ENCODE assay signal across 1 cellular context in the genomic region with DNA sequence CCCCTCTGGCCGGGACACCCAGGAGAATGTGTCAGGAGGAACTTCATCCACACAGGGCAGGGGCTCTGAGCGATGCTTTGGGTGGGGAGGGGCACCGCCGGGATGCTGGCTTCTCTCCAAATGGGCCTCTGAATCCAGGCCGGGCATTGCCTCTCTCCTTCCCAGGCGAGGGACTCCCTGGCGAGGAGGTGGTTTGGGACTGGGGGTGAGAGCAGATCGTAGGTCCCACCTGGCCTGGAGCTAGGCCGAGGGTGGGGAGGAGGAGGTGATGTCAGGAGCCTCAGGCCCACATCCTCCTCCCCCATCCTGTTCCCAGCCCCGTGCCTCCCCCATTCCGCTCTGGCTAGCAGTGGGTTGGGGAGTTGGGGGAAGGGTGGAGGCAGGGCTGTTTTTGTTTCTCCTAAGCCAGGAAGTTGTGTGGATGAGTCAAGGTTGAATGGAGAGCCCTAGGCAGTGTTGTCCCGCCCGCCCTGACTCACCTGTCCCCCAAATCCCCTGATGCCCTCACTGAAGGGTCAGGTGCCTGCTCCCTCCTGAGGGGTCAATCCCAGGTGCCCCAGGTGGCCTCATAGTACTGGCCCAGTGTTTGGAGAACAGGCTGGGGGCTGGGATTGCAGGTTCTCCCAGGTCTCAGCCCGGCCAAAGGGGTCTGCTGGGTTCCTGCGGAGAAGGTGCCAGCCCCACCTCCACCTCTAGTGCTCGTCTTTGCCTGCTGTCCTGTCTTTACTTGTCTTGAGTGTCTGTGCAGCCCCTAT.
A peak's percentile ranks its signal among the peaks of the same experiment; 100 is the strongest.
TF ChIP-seq lines count a peak whose summit lies in the region.

No MANE protein-coding gene starts in this region.

TF ChIP-seq in HepG2, 621 proteins besides CTCF, POLR2A, EP300 and RAD21 (continued from another document and continues in another):
- TF ChIP-seq MLXIP (CRISPR knock-in tag; IDR thresholded peaks at IDR 0.05; ENCODE audit: borderline replicate concordance) (no peak), SATB2 (CRISPR knock-in tag; IDR thresholded peaks at IDR 0.05) (no peak), RFXANK (CRISPR knock-in tag; IDR thresholded peaks at IDR 0.05) (no peak), MEF2D (CRISPR knock-in tag; IDR thresholded peaks at IDR 0.05) (peak; percentile 85), ZMAT5 (CRISPR knock-in tag; IDR thresholded peaks at IDR 0.05; ENCODE audit: borderline replicate concordance, low read depth) (no peak), ZNF546 (CRISPR knock-in tag; conservative IDR thresholded peaks at IDR 0.05) (peak; percentile 74; the same call in 1 of the 2 replicates), MAZ (IDR thresholded peaks at IDR 0.05; ENCODE audit: borderline replicate concordance, low read depth, low read length) (peak; percentile 74; the same call in 1 of the 2 replicates), MAZ (CRISPR knock-in tag; IDR thresholded peaks at IDR 0.05; ENCODE audit: low read depth) (peak; percentile 49; the same call in 1 of the 2 replicates), ZNF552 (CRISPR knock-in tag; IDR thresholded peaks at IDR 0.05; ENCODE audit: borderline replicate concordance) (no peak), PRMT3 (CRISPR knock-in tag; IDR thresholded peaks at IDR 0.05; ENCODE audit: borderline replicate concordance, low read depth) (no peak), ZFP36L2 (CRISPR knock-in tag; IDR thresholded peaks at IDR 0.05) (no peak), DR1 (CRISPR knock-in tag; IDR thresholded peaks at IDR 0.05) (no peak), KDM3A (CRISPR knock-in tag; IDR thresholded peaks at IDR 0.05; ENCODE audit: low read depth) (no peak; the same call in 1 of the 2 replicates), SNRNP70 (IDR thresholded peaks at IDR 0.05; ENCODE audit: low read depth, low read length) (no peak), ZSCAN21 (CRISPR knock-in tag; IDR thresholded peaks at IDR 0.05; ENCODE audit: borderline replicate concordance) (no peak), ZBTB7A (CRISPR knock-in tag; IDR thresholded peaks at IDR 0.05) (no peak; the same call in 1 of the 2 replicates), ZNF776 (CRISPR knock-in tag; IDR thresholded peaks at IDR 0.05) (no peak), ZFP37 (CRISPR knock-in tag; IDR thresholded peaks at IDR 0.05; ENCODE audit: borderline replicate concordance) (no peak), ZSCAN22 (CRISPR knock-in tag; IDR thresholded peaks at IDR 0.05) (no peak), POGZ (CRISPR knock-in tag; IDR thresholded peaks at IDR 0.05) (no peak), RARA (CRISPR knock-in tag; IDR thresholded peaks at IDR 0.05) (peak; percentile 88), KMT2A (CRISPR knock-in tag; IDR thresholded peaks at IDR 0.05) (no peak), ZNF746 (CRISPR knock-in tag; IDR thresholded peaks at IDR 0.05) (peak; percentile 71), TARDBP (CRISPR knock-in tag; IDR thresholded peaks at IDR 0.05) (peak; percentile 85), ZSCAN20 (CRISPR knock-in tag; IDR thresholded peaks at IDR 0.05; ENCODE audit: borderline replicate concordance) (no peak), GATA4 (IDR thresholded peaks at IDR 0.05; ENCODE audit: borderline replicate concordance, low read depth) (no peak), MED13 (CRISPR knock-in tag; IDR thresholded peaks at IDR 0.05) (no peak), ZSCAN12 (CRISPR knock-in tag; IDR thresholded peaks at IDR 0.05) (no peak), ZBTB38 (CRISPR knock-in tag; IDR thresholded peaks at IDR 0.05) (no peak), JUNB (CRISPR knock-in tag; IDR thresholded peaks at IDR 0.05; ENCODE audit: borderline replicate concordance) (no peak), ZNF441 (CRISPR knock-in tag; IDR thresholded peaks at IDR 0.05; ENCODE audit: borderline replicate concordance) (no peak), KDM5A (IDR thresholded peaks at IDR 0.05; ENCODE audit: borderline replicate concordance, low read length) (no peak), ZNF317 (CRISPR knock-in tag; IDR thresholded peaks at IDR 0.05) (no peak; the same call in 1 of the 2 replicates), RARG (CRISPR knock-in tag; IDR thresholded peaks at IDR 0.05; ENCODE audit: low read depth) (no peak)
- TF ChIP-seq, protein P1, sequence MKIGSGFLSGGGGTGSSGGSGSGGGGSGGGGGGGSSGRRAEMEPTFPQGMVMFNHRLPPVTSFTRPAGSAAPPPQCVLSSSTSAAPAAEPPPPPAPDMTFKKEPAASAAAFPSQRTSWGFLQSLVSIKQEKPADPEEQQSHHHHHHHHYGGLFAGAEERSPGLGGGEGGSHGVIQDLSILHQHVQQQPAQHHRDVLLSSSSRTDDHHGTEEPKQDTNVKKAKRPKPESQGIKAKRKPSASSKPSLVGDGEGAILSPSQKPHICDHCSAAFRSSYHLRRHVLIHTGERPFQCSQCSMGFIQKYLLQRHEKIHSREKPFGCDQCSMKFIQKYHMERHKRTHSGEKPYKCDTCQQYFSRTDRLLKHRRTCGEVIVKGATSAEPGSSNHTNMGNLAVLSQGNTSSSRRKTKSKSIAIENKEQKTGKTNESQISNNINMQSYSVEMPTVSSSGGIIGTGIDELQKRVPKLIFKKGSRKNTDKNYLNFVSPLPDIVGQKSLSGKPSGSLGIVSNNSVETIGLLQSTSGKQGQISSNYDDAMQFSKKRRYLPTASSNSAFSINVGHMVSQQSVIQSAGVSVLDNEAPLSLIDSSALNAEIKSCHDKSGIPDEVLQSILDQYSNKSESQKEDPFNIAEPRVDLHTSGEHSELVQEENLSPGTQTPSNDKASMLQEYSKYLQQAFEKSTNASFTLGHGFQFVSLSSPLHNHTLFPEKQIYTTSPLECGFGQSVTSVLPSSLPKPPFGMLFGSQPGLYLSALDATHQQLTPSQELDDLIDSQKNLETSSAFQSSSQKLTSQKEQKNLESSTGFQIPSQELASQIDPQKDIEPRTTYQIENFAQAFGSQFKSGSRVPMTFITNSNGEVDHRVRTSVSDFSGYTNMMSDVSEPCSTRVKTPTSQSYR (CRISPR knock-in tag; IDR thresholded peaks at IDR 0.05; ENCODE audit: borderline replicate concordance), result peak; percentile 98
- TF ChIP-seq, protein P2, sequence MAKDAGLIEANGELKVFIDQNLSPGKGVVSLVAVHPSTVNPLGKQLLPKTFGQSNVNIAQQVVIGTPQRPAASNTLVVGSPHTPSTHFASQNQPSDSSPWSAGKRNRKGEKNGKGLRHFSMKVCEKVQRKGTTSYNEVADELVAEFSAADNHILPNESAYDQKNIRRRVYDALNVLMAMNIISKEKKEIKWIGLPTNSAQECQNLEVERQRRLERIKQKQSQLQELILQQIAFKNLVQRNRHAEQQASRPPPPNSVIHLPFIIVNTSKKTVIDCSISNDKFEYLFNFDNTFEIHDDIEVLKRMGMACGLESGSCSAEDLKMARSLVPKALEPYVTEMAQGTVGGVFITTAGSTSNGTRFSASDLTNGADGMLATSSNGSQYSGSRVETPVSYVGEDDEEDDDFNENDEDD (CRISPR knock-in tag; IDR thresholded peaks at IDR 0.05; ENCODE audit: borderline replicate concordance), result no peak
- TF ChIP-seq, protein P3, sequence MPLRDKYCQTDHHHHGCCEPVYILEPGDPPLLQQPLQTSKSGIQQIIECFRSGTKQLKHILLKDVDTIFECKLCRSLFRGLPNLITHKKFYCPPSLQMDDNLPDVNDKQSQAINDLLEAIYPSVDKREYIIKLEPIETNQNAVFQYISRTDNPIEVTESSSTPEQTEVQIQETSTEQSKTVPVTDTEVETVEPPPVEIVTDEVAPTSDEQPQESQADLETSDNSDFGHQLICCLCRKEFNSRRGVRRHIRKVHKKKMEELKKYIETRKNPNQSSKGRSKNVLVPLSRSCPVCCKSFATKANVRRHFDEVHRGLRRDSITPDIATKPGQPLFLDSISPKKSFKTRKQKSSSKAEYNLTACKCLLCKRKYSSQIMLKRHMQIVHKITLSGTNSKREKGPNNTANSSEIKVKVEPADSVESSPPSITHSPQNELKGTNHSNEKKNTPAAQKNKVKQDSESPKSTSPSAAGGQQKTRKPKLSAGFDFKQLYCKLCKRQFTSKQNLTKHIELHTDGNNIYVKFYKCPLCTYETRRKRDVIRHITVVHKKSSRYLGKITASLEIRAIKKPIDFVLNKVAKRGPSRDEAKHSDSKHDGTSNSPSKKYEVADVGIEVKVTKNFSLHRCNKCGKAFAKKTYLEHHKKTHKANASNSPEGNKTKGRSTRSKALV (CRISPR knock-in tag; IDR thresholded peaks at IDR 0.05), result peak; percentile 73; the same call in 1 of the 2 replicates
- TF ChIP-seq, protein P4, sequence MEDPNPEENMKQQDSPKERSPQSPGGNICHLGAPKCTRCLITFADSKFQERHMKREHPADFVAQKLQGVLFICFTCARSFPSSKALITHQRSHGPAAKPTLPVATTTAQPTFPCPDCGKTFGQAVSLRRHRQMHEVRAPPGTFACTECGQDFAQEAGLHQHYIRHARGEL (CRISPR knock-in tag; IDR thresholded peaks at IDR 0.05), result no peak
- TF ChIP-seq, protein P5, sequence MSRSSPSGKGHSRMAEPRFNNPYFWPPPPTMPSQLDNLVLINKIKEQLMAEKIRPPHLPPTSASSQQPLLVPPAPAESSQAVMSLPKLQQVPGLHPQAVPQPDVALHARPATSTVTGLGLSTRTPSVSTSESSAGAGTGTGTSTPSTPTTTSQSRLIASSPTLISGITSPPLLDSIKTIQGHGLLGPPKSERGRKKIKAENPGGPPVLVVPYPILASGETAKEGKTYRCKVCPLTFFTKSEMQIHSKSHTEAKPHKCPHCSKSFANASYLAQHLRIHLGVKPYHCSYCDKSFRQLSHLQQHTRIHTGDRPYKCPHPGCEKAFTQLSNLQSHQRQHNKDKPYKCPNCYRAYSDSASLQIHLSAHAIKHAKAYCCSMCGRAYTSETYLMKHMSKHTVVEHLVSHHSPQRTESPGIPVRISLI (CRISPR knock-in tag; IDR thresholded peaks at IDR 0.05; ENCODE audit: borderline replicate concordance), result no peak; the same call in 1 of the 2 replicates
- TF ChIP-seq, protein P6, sequence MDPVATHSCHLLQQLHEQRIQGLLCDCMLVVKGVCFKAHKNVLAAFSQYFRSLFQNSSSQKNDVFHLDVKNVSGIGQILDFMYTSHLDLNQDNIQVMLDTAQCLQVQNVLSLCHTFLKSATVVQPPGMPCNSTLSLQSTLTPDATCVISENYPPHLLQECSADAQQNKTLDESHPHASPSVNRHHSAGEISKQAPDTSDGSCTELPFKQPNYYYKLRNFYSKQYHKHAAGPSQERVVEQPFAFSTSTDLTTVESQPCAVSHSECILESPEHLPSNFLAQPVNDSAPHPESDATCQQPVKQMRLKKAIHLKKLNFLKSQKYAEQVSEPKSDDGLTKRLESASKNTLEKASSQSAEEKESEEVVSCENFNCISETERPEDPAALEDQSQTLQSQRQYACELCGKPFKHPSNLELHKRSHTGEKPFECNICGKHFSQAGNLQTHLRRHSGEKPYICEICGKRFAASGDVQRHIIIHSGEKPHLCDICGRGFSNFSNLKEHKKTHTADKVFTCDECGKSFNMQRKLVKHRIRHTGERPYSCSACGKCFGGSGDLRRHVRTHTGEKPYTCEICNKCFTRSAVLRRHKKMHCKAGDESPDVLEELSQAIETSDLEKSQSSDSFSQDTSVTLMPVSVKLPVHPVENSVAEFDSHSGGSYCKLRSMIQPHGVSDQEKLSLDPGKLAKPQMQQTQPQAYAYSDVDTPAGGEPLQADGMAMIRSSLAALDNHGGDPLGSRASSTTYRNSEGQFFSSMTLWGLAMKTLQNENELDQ (CRISPR knock-in tag; IDR thresholded peaks at IDR 0.05; ENCODE audit: borderline replicate concordance), result no peak
- TF ChIP-seq, protein P7, sequence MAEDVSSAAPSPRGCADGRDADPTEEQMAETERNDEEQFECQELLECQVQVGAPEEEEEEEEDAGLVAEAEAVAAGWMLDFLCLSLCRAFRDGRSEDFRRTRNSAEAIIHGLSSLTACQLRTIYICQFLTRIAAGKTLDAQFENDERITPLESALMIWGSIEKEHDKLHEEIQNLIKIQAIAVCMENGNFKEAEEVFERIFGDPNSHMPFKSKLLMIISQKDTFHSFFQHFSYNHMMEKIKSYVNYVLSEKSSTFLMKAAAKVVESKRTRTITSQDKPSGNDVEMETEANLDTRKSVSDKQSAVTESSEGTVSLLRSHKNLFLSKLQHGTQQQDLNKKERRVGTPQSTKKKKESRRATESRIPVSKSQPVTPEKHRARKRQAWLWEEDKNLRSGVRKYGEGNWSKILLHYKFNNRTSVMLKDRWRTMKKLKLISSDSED (CRISPR knock-in tag; IDR thresholded peaks at IDR 0.05), result no peak
- TF ChIP-seq, protein P8, sequence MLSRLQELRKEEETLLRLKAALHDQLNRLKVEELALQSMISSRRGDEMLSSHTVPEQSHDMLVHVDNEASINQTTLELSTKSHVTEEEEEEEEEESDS (CRISPR knock-in tag; IDR thresholded peaks at IDR 0.05; ENCODE audit: borderline replicate concordance), result no peak
- TF ChIP-seq, protein P9, sequence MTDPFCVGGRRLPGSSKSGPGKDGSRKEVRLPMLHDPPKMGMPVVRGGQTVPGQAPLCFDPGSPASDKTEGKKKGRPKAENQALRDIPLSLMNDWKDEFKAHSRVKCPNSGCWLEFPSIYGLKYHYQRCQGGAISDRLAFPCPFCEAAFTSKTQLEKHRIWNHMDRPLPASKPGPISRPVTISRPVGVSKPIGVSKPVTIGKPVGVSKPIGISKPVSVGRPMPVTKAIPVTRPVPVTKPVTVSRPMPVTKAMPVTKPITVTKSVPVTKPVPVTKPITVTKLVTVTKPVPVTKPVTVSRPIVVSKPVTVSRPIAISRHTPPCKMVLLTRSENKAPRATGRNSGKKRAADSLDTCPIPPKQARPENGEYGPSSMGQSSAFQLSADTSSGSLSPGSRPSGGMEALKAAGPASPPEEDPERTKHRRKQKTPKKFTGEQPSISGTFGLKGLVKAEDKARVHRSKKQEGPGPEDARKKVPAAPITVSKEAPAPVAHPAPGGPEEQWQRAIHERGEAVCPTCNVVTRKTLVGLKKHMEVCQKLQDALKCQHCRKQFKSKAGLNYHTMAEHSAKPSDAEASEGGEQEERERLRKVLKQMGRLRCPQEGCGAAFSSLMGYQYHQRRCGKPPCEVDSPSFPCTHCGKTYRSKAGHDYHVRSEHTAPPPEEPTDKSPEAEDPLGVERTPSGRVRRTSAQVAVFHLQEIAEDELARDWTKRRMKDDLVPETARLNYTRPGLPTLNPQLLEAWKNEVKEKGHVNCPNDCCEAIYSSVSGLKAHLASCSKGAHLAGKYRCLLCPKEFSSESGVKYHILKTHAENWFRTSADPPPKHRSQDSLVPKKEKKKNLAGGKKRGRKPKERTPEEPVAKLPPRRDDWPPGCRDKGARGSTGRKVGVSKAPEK (CRISPR knock-in tag; IDR thresholded peaks at IDR 0.05; ENCODE audit: borderline replicate concordance), result peak; percentile 66
